14 cellular contexts compared by ENCODE assay signal in genomic region chr21:35399002-35399401, GRCh38.
A peak's percentile ranks its signal among the peaks of the same experiment; 100 is the strongest.
DNase-seq lines count a peak whose midpoint lies in the region; ATAC-seq, FAIRE-seq and TF ChIP-seq lines count a peak whose summit lies in the region.
"Had no signal": no experiment of that assay in that cellular context is flagged by ENCODE, and none has a peak within 500 bp of the region (broad histone marks: within the 10 kb centered on the region; RNA-seq: fewer than 3 reads in every experiment).

No MANE protein-coding gene starts in this region.

- H3F3A ChIP-seq in MM.1S (ENCODE audit: insufficient read depth, low read length) = no peaks in the 10 kb centered on the region

- ATAC-seq in K562 (0 out of 3 replicates have a peak, but pooled peaks have one; percentile 11), WTC11 (no peak)
- ATAC-seq in stimulated activated memory B cell treated with anti-CD40 and anti-IgM and Interleukin-4, amounts not matched to agents 10 μg/mL and 1 μg/mL and 100 μg/mL, for 72 hours = no peak
- ATAC-seq: left lung had no signal

- H2AFZ ChIP-seq in K562 (ENCODE audit: low read depth, low read length) = peak overlapping the region; percentile 89
- H2AFZ ChIP-seq in MM.1S (ENCODE audit: low read length) = no peak overlapping the region

- H3K4me1 ChIP-seq in K562 (replicated peaks in 1 of 2; ENCODE audit: control insufficient read depth in 2 of 2, insufficient read depth in 2 of 2, low read length in 2 of 2) (peaks cover 0 to 15% of the 10 kb centered on the region in 2 experiments; a peak in 3 of 5 replicates), MM.1S (ENCODE audit: low read length) (0 out of 2 replicates have a peak, but pooled peaks cover 6% of the 10 kb centered on the region)
- H3K4me1 ChIP-seq: uterus had no signal

- TF ChIP-seq POLR2A in NB4 (IDR thresholded peaks at IDR 0.05; ENCODE audit: extremely low read depth, insufficient read length) (no peak), K562 (conservative IDR thresholded peaks at IDR 0.05) (no peak)

- H3K79me2 ChIP-seq in K562 (ENCODE audit: control insufficient read depth, insufficient read depth, low read length) = no peaks in the 10 kb centered on the region
- H3K79me2 ChIP-seq in MM.1S (ENCODE audit: low read length) = no peaks in the 10 kb centered on the region

- H3K4me2 ChIP-seq in K562 (ENCODE audit: insufficient read depth, low read length) (peak overlapping the region; percentile 39), MM.1S (ENCODE audit: low read depth, low read length) (no peak overlapping the region)

- H3K27me3 ChIP-seq in K562 (ENCODE audit: control insufficient read depth in 2 of 2, insufficient read depth in 2 of 2, low read length in 2 of 2) = no peaks in the 10 kb centered on the region; a peak in 1 of 5 replicates
- H3K27me3 ChIP-seq in MM.1S (replicated peaks; ENCODE audit: insufficient read depth, low read length) = 0 out of 2 replicates have a peak, but pooled peaks cover 11% of the 10 kb centered on the region
- H3K27me3 ChIP-seq: left lung, uterus had no signal

- TF ChIP-seq CTCF in NB4 (IDR thresholded peaks at IDR 0.05; ENCODE audit: low read depth, low read length) = no peak
- TF ChIP-seq CTCF in K562 (IDR thresholded peaks at IDR 0.05 in 2 of 3, conservative IDR thresholded peaks at IDR 0.05 in 1 of 3; ENCODE audit: insufficient read depth in 2 of 3, low read depth in 1 of 3, low read length in 3 of 3) = no peak
- no peak for TF ChIP-seq CTCF in WTC11 (IDR thresholded peaks at IDR 0.05)
- no peak for TF ChIP-seq CTCF in MM.1S (IDR thresholded peaks at IDR 0.05; ENCODE audit: low read length)

- peak overlapping the region in 1 of 2 experiments; percentile 26; a peak in 1 of 4 replicates for H3K9ac ChIP-seq in K562 (ENCODE audit: insufficient read depth in 1 of 2, low read depth in 2 of 2, low read length in 2 of 2)
- H3K9ac ChIP-seq in MM.1S (ENCODE audit: low read length) = no peak overlapping the region

- H3K9me2 ChIP-seq in MM.1S (replicated peaks; ENCODE audit: insufficient read depth, low read length) = no peaks in the 10 kb centered on the region

- H4K20me1 ChIP-seq in K562 (replicated peaks; ENCODE audit: control insufficient read depth, insufficient read depth, low read length) (no peaks in the 10 kb centered on the region), MM.1S (ENCODE audit: insufficient read depth, low read length) (no peaks in the 10 kb centered on the region)

- peak; percentile 19 for FAIRE-seq in K562 (lab: Jason Lieb, UNC)

- CTCF ChIA-PET in K562 (lab: Yijun Ruan, JAX; ENCODE audit: low intra/inter-chr PET ratio) = interaction anchor here (1.2 to 3.0 kb wide), 2 partner anchors 348 to 509 kb away, joined by 3 to 19 read pairs; no protein-coding TSS in a partner anchor
- CTCF ChIA-PET in WTC11 (lab: Charles Lee) = interaction anchor here (1.8 kb wide), 1 partner anchor 653 kb away, joined by 5 read pairs; no protein-coding TSS in a partner anchor

- H3K9me3 Mint-ChIP-seq in activated T-cell treated with anti-CD3 and anti-CD28 coated beads, Interleukin-2, amount 50 U/mL, for 24 hours = no peaks in the 10 kb centered on the region
- H3K9me3 Mint-ChIP-seq in stimulated activated memory B cell treated with anti-CD40 and anti-IgM and Interleukin-4, amounts not matched to agents 10 μg/mL and 1 μg/mL and 100 μg/mL, for 72 hours = no peaks in the 10 kb centered on the region
- peaks cover 8% of the 10 kb centered on the region; the same call in 1 of the 2 replicates for H3K9me3 Mint-ChIP-seq in WTC11

- POLR2A ChIA-PET in K562 (lab: Yijun Ruan, JAX) = no interaction called here
- POLR2A ChIA-PET in WTC11 (lab: Charles Lee) = no interaction called here

- H3K4me3 Mint-ChIP-seq in activated T-cell treated with anti-CD3 and anti-CD28 coated beads, Interleukin-2, amount 50 U/mL, for 24 hours = no peak overlapping the region
- peak overlapping the region; percentile 21 for H3K4me3 Mint-ChIP-seq in stimulated activated memory B cell treated with anti-CD40 and anti-IgM and Interleukin-4, amounts not matched to agents 10 μg/mL and 1 μg/mL and 100 μg/mL, for 72 hours
- H3K4me3 Mint-ChIP-seq in WTC11 = no peak overlapping the region

- no peak; a peak in 1 of 4 replicates for TF ChIP-seq RAD21 in K562 (CRISPR knock-in tag; conservative IDR thresholded peaks at IDR 0.05 in 1 of 2, IDR thresholded peaks at IDR 0.05 in 1 of 2)

- in situ Hi-C loops in K562 (cut with MboI) = no loop called here

- H3K36me3 Mint-ChIP-seq in activated T-cell treated with anti-CD3 and anti-CD28 coated beads, Interleukin-2, amount 50 U/mL, for 24 hours (ENCODE audit: low read depth) = no peaks in the 10 kb centered on the region
- no peaks in the 10 kb centered on the region for H3K36me3 Mint-ChIP-seq in stimulated activated memory B cell treated with anti-CD40 and anti-IgM and Interleukin-4, amounts not matched to agents 10 μg/mL and 1 μg/mL and 100 μg/mL, for 72 hours
- no peaks in the 10 kb centered on the region for H3K36me3 Mint-ChIP-seq in WTC11

- TF ChIP-seq EP300 in K562 (IDR thresholded peaks at IDR 0.05; ENCODE audit: low read length) = no peak

- H3K4me1 Mint-ChIP-seq in activated T-cell treated with anti-CD3 and anti-CD28 coated beads, Interleukin-2, amount 50 U/mL, for 24 hours (ENCODE audit: low read depth) = peaks cover 33% of the 10 kb centered on the region
- H3K4me1 Mint-ChIP-seq in stimulated activated memory B cell treated with anti-CD40 and anti-IgM and Interleukin-4, amounts not matched to agents 10 μg/mL and 1 μg/mL and 100 μg/mL, for 72 hours = peaks cover 19% of the 10 kb centered on the region
- H3K4me1 Mint-ChIP-seq in WTC11 = peaks cover 36% of the 10 kb centered on the region

- H3K27ac ChIP-seq in K562 (ENCODE audit: extremely low read depth, low read depth, low read length) (peak overlapping the region; percentile 13; the same call in 1 of the 3 replicates), MM.1S (ENCODE audit: low read length) (no peak overlapping the region)
- H3K27ac ChIP-seq: left lung, uterus had no signal

- BruUV-seq in K562 (replicated peaks; lab: Mats Ljungman, UMichigan) = no TSS peak

- no peaks in the 10 kb centered on the region for H3K9me1 ChIP-seq in K562 (ENCODE audit: control insufficient read depth, insufficient read depth, low read length)

- H3K4me3 ChIP-seq in NB4 (ENCODE audit: low read depth, low read length) (no peak overlapping the region), K562 (no peak overlapping the region), MM.1S (ENCODE audit: low read length) (no peak overlapping the region)
- H3K4me3 ChIP-seq: uterus had no signal

- no peaks in the 10 kb centered on the region for H3K27me3 Mint-ChIP-seq in activated T-cell treated with anti-CD3 and anti-CD28 coated beads, Interleukin-2, amount 50 U/mL, for 24 hours
- peaks cover under 1% of the 10 kb centered on the region for H3K27me3 Mint-ChIP-seq in stimulated activated memory B cell treated with anti-CD40 and anti-IgM and Interleukin-4, amounts not matched to agents 10 μg/mL and 1 μg/mL and 100 μg/mL, for 72 hours
- no peaks in the 10 kb centered on the region for H3K27me3 Mint-ChIP-seq in WTC11 (ENCODE audit: low read depth)

- peak overlapping the region; percentile 56 for H3K27ac Mint-ChIP-seq in activated T-cell treated with anti-CD3 and anti-CD28 coated beads, Interleukin-2, amount 50 U/mL, for 24 hours
- H3K27ac Mint-ChIP-seq in stimulated activated memory B cell treated with anti-CD40 and anti-IgM and Interleukin-4, amounts not matched to agents 10 μg/mL and 1 μg/mL and 100 μg/mL, for 72 hours = peak overlapping the region; percentile 50
- H3K27ac Mint-ChIP-seq in WTC11 = no peak overlapping the region

- intact Hi-C loops in K562 (cut with micrococcal nuclease) = loop anchor here (5.0 kb wide), 1 partner anchor 292 kb away; no protein-coding TSS in a partner anchor

- H3K36me3 ChIP-seq in K562 (ENCODE audit: control insufficient read depth, insufficient read depth, low read length) (no peaks in the 10 kb centered on the region), MM.1S (replicated peaks; ENCODE audit: insufficient read depth, low read length) (no peaks in the 10 kb centered on the region)
- H3K36me3 ChIP-seq: left lung, uterus had no signal

- DNase-seq in activated T-cell treated with anti-CD3 and anti-CD28 coated beads, Interleukin-2, amount 50 U/mL, for 24 hours = no peak
- no peak for DNase-seq in activated T-cell treated with anti-CD3 and anti-CD28 coated beads for 4 hours
- peak; percentile 27 for DNase-seq in NB4 (ENCODE audit: low read depth)
- DNase-seq in K562 (ENCODE audit: extremely low read depth in 1 of 4, low spot score in 3 of 4) = peak in 1 of 4 experiments; percentile 17
- DNase-seq in WTC11 (ENCODE audit: low spot score) = no peak
- no peak for DNase-seq in SHP77 (lab: John Stamatoyannopoulos, UW)
- no peak for DNase-seq in MM.1S
- DNase-seq: anterior cingulate cortex; head of caudate nucleus; left lung; stimulated activated CD4-positive, alpha-beta T cell treated with anti-CD3 and anti-CD28 coated beads, Interleukin-12 subunit alpha, Interleukin-12 subunit beta, amount 100 ng/mL, for 4 hours; T-helper 9 cell; uterus had no signal

- H3K9me3 ChIP-seq in K562 (replicated peaks; ENCODE audit: control insufficient read depth, insufficient read depth, low read depth, low read length) (no peaks in the 10 kb centered on the region), MM.1S (replicated peaks; ENCODE audit: insufficient read depth, low read length) (no peaks in the 10 kb centered on the region)
- H3K9me3 ChIP-seq: left lung, uterus had no signal

- 19% methylated on average over 5 of the region's 5 CpGs for WGBS in K562 (ENCODE audit: insufficient coverage, low coverage, missing lambda C conversion rate)

TF ChIP-seq in K562, 482 proteins besides CTCF, POLR2A, EP300 and RAD21 (continues in another document):
- TF ChIP-seq THAP7 (CRISPR knock-in tag; IDR thresholded peaks at IDR 0.05) = no peak

TF ChIP-seq in WTC11, 78 proteins besides CTCF, POLR2A, EP300 and RAD21 (continues in another document):
- TF ChIP-seq ZNF671 (CRISPR knock-in tag; IDR thresholded peaks at IDR 0.05) (no peak), NR3C1 (CRISPR knock-in tag; conservative IDR thresholded peaks at IDR 0.05; ENCODE audit: low read depth) (no peak), NFATC4 (CRISPR knock-in tag; IDR thresholded peaks at IDR 0.05) (no peak), PRRX2 (CRISPR knock-in tag; IDR thresholded peaks at IDR 0.05) (no peak), ZNF396 (CRISPR knock-in tag; IDR thresholded peaks at IDR 0.05; ENCODE audit: borderline replicate concordance) (no peak), USF2 (CRISPR knock-in tag; IDR thresholded peaks at IDR 0.05) (no peak), NR1H2 (CRISPR knock-in tag; IDR thresholded peaks at IDR 0.05) (no peak), EMX1 (CRISPR knock-in tag; IDR thresholded peaks at IDR 0.05) (no peak), SMAD3 (CRISPR knock-in tag; IDR thresholded peaks at IDR 0.05; ENCODE audit: borderline replicate concordance) (no peak)
